26 cellular contexts compared by ENCODE assay signal in the genomic region with DNA sequence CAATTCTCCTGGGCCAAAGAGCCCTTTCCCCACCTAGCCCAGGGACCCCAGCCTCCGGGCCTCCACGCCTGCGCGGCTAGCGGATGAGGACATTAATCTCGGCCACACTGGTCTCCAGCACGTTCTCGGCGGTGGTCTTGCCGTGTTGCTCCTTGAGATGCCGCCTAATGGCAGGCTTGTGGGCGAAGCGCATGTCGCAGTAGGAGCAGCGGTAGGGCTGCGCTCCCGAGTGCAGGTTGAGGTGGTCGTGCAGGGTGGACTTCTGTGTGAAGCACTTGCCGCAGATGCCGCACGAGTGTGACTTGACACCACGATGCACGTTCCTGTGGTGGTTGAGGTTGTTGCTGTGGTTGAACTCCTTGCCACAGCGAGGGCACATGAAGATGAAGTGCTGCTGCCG.
DNase-seq lines count a peak whose midpoint lies in the region; ATAC-seq, FAIRE-seq and TF ChIP-seq lines count a peak whose summit lies in the region.
"Had no signal": no experiment of that assay in that cellular context is flagged by ENCODE, and none has a peak within 500 bp of the region (broad histone marks: within the 10 kb centered on the region; RNA-seq: fewer than 3 reads in every experiment).

No MANE protein-coding gene starts in this region.

- peak; percentile 44 for FAIRE-seq in HTR-8/SVneo (lab: Jason Lieb, UNC)
- FAIRE-seq: GM18507 had no signal

- ATAC-seq in HG03469 (IDR thresholded peaks at IDR 0.05; ENCODE audit: unreplicated experiment), result no peak
- ATAC-seq in GM18868 (IDR thresholded peaks at IDR 0.05; ENCODE audit: unreplicated experiment), result no peak

- H3K27ac Mint-ChIP-seq in activated naive CD4-positive, alpha-beta T cell treated with anti-CD3 and anti-CD28 coated beads, Interleukin-2, amount 50 U/mL, for 24 hours, result peak overlapping the region; percentile 51
- H3K27ac Mint-ChIP-seq in endothelial cell (ENCODE audit: unreplicated experiment) (peak overlapping the region; percentile 77), type B pancreatic cell (no peak overlapping the region)
- H3K27ac Mint-ChIP-seq: IgD-negative memory B cell had no signal

- no peak for DNase-seq in activated naive CD4-positive, alpha-beta T cell treated with anti-CD3 and anti-CD28 coated beads, Interleukin-2, amount 50 U/mL, for 16 hours
- DNase-seq in HTR-8/SVneo (ENCODE audit: insufficient read length, low spot score) (no peak), endothelial cell (ENCODE audit: low spot score) (no peak), type B pancreatic cell (ENCODE audit: extremely low spot score, unreplicated experiment) (peak; percentile 54), DMS79 treated with DMSO at 0.1 percent for 48 hours (lab: John Stamatoyannopoulos, UW) (no peak)
- DNase-seq: 8988T; ACHN; BE2C; Calu3; CD8-positive, alpha-beta memory T cell; DND-41; GM23248; NCI-H1048; NCI-H1417; NCI-H1694; NCI-H2029 treated with DMSO at 0.1 percent for 48 hours; NCI-H2227 treated with DMSO at 0.1 percent for 48 hours; NCI-H526 treated with DMSO at 0.1 percent for 48 hours; RPMI8226; SHP77 had no signal

- H3K36me3 Mint-ChIP-seq in activated naive CD4-positive, alpha-beta T cell treated with anti-CD3 and anti-CD28 coated beads, Interleukin-2, amount 50 U/mL, for 24 hours, result peaks cover 4% of the 10 kb centered on the region
- H3K36me3 Mint-ChIP-seq in endothelial cell (ENCODE audit: low read depth, unreplicated experiment) (peaks cover 15% of the 10 kb centered on the region), type B pancreatic cell (peaks cover 14% of the 10 kb centered on the region)

- no peaks in the 10 kb centered on the region for H3K9me3 Mint-ChIP-seq in activated naive CD4-positive, alpha-beta T cell treated with anti-CD3 and anti-CD28 coated beads, Interleukin-2, amount 50 U/mL, for 24 hours
- no peaks in the 10 kb centered on the region for H3K9me3 Mint-ChIP-seq in endothelial cell (ENCODE audit: unreplicated experiment)
- H3K9me3 Mint-ChIP-seq in type B pancreatic cell, result no peaks in the 10 kb centered on the region
- H3K9me3 Mint-ChIP-seq: CD8-positive, alpha-beta memory T cell; IgD-negative memory B cell had no signal

- H3K27me3 Mint-ChIP-seq in activated naive CD4-positive, alpha-beta T cell treated with anti-CD3 and anti-CD28 coated beads, Interleukin-2, amount 50 U/mL, for 24 hours, result no peaks in the 10 kb centered on the region
- H3K27me3 Mint-ChIP-seq in endothelial cell (ENCODE audit: unreplicated experiment), result peaks cover 5% of the 10 kb centered on the region
- no peaks in the 10 kb centered on the region for H3K27me3 Mint-ChIP-seq in type B pancreatic cell
- H3K27me3 Mint-ChIP-seq: CD8-positive, alpha-beta memory T cell; IgD-negative memory B cell had no signal

- no peaks in the 10 kb centered on the region for H3K4me1 Mint-ChIP-seq in activated naive CD4-positive, alpha-beta T cell treated with anti-CD3 and anti-CD28 coated beads, Interleukin-2, amount 50 U/mL, for 24 hours
- H3K4me1 Mint-ChIP-seq in endothelial cell (ENCODE audit: unreplicated experiment) (no peaks in the 10 kb centered on the region), type B pancreatic cell (ENCODE audit: unreplicated experiment) (no peaks in the 10 kb centered on the region)
- H3K4me1 Mint-ChIP-seq: CD14-positive monocyte; CD8-positive, alpha-beta memory T cell; IgD-negative memory B cell had no signal

- no peak overlapping the region for H3K4me3 Mint-ChIP-seq in activated naive CD4-positive, alpha-beta T cell treated with anti-CD3 and anti-CD28 coated beads, Interleukin-2, amount 50 U/mL, for 24 hours
- H3K4me3 Mint-ChIP-seq in endothelial cell (ENCODE audit: unreplicated experiment) (no peak overlapping the region), type B pancreatic cell (no peak overlapping the region)
- H3K4me3 Mint-ChIP-seq: CD14-positive monocyte; CD8-positive, alpha-beta memory T cell; IgD-negative memory B cell had no signal

- TF ChIP-seq CTCF in endothelial cell (IDR thresholded peaks at IDR 0.05; ENCODE audit: unreplicated experiment), result no peak
- no peak for TF ChIP-seq CTCF in type B pancreatic cell (conservative IDR thresholded peaks at IDR 0.05)
